Comparison of ENCODE assay signal across 1 cellular context in the genomic region with DNA sequence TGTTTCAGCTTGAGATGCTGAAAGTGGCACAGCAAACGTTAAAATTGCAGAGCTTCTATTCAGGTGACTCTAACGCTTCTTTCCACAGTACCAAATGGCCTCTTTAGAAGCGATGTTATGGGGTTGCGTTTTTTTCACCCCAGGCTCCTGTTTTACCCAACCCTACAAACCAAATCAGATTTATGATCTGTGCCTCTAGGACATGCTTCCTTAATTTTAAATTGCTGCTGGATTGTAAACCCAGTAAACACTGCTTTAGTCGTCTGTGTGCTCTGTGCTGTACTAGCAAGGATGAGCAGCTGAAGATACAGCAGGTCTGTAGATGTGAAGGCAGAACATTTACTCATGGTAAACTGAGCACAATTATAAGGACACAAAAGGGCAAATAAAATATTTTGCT.
TF ChIP-seq lines count a peak whose summit lies in the region.

No MANE protein-coding gene starts in this region.

TF ChIP-seq in SK-N-SH, 30 proteins besides CTCF, POLR2A, EP300 and RAD21 (continued from another document):
- TF ChIP-seq, protein P1, sequence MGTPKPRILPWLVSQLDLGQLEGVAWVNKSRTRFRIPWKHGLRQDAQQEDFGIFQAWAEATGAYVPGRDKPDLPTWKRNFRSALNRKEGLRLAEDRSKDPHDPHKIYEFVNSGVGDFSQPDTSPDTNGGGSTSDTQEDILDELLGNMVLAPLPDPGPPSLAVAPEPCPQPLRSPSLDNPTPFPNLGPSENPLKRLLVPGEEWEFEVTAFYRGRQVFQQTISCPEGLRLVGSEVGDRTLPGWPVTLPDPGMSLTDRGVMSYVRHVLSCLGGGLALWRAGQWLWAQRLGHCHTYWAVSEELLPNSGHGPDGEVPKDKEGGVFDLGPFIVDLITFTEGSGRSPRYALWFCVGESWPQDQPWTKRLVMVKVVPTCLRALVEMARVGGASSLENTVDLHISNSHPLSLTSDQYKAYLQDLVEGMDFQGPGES (IDR thresholded peaks at IDR 0.05; ENCODE audit: low read depth, low read length) = no peak
- TF ChIP-seq TAF1 (IDR thresholded peaks at IDR 0.05; ENCODE audit: borderline replicate concordance, low read depth, low read length) = no peak
- no peak for TF ChIP-seq CHD2 (IDR thresholded peaks at IDR 0.05; ENCODE audit: low read length, partially characterized antibody)
- TF ChIP-seq FOXM1 (IDR thresholded peaks at IDR 0.05; ENCODE audit: low read depth) = no peak
- no peak for TF ChIP-seq MEF2A (IDR thresholded peaks at IDR 0.05; ENCODE audit: borderline replicate concordance, low read depth)
- no peak for TF ChIP-seq GABPA (IDR thresholded peaks at IDR 0.05; ENCODE audit: low read depth)
TF ChIP-seq in SK-N-SH: peak in this region for 0.
